In genomic region chr16:83706394-83706793, GRCh38 we compare ENCODE assay signal across 32 cellular contexts.
DNase-seq lines count a peak whose midpoint lies in the region; ATAC-seq, FAIRE-seq and TF ChIP-seq lines count a peak whose summit lies in the region.
"Had no signal": no experiment of that assay in that cellular context is flagged by ENCODE, and none has a peak within 500 bp of the region (broad histone marks: within the 10 kb centered on the region; RNA-seq: fewer than 3 reads in every experiment).

No MANE protein-coding gene starts in this region.

- no peak overlapping the region for H3K4me3 Mint-ChIP-seq in T-helper 2 cell treated with Interferon-gamma antibody and Interleukin-4, amounts not matched to agents 5 μg/mL and 100 μg/mL, for 36 hours
- H3K4me3 Mint-ChIP-seq: activated CD4-positive, alpha-beta T cell treated with anti-CD3 and anti-CD28 coated beads, Interleukin-2, amount 10 ng/mL, durations not matched to agents 7 days and 5 days; activated CD8-positive, alpha-beta memory T cell treated with anti-CD3 and anti-CD28 coated beads, Interleukin-2, amount 10 ng/mL, durations not matched to agents 7 days and 5 days; activated naive CD4-positive, alpha-beta T cell treated with anti-CD3 and anti-CD28 coated beads, Interleukin-2, amount 10 ng/mL, durations not matched to agents 7 days and 5 days; CD4-positive, alpha-beta T cell; central memory CD8-positive, alpha-beta T cell; nephron had no signal

- peaks cover 3% of the 10 kb centered on the region for H4K20me1 ChIP-seq in osteoblast (ENCODE audit: insufficient read depth, low read length)

- H3K9me3 Mint-ChIP-seq in T-helper 2 cell treated with Interferon-gamma antibody and Interleukin-4, amounts not matched to agents 5 μg/mL and 100 μg/mL, for 36 hours, result peaks cover 3% of the 10 kb centered on the region
- H3K9me3 Mint-ChIP-seq: activated CD4-positive, alpha-beta T cell treated with anti-CD3 and anti-CD28 coated beads, Interleukin-2, amount 10 ng/mL, durations not matched to agents 7 days and 5 days; central memory CD8-positive, alpha-beta T cell; nephron had no signal

- in situ Hi-C loops in Caki2 (cut with HindIII; ENCODE audit: low pct_unique_long_range_greater_than_20kb, low sequenced_read_pairs) (no loop called here), transverse colon (cut with MboI; ENCODE audit: low pct_ligation_motif_present in 1 of 4, low pct_unique_long_range_greater_than_20kb in 1 of 4, low sequenced_read_pairs in 3 of 4) (no loop called here)

- peak; percentile 91 for FAIRE-seq in RCC 7860 (lab: Jason Lieb, UNC)
- FAIRE-seq: endothelial cell of umbilical vein, G401.6, H1, pancreas had no signal

- TF ChIP-seq POLR2A in transverse colon (IDR thresholded peaks at IDR 0.05), result no peak

- peak overlapping the region; percentile 74 for H3K27ac ChIP-seq in osteoblast (ENCODE audit: low read depth, low read length)
- no peak overlapping the region for H3K27ac ChIP-seq in transverse colon
- H3K27ac ChIP-seq: heart right ventricle, pancreas, right atrium auricular region, thoracic aorta had no signal

- H3K36me3 Mint-ChIP-seq in T-helper 2 cell treated with Interferon-gamma antibody and Interleukin-4, amounts not matched to agents 5 μg/mL and 100 μg/mL, for 36 hours (ENCODE audit: low read depth), result no peaks in the 10 kb centered on the region
- H3K36me3 Mint-ChIP-seq: activated CD8-positive, alpha-beta memory T cell treated with anti-CD3 and anti-CD28 coated beads, Interleukin-2, amount 10 ng/mL, durations not matched to agents 7 days and 5 days; activated naive CD4-positive, alpha-beta T cell treated with anti-CD3 and anti-CD28 coated beads, Interleukin-2, amount 10 ng/mL, durations not matched to agents 7 days and 5 days had no signal

- no peak overlapping the region for H2AFZ ChIP-seq in osteoblast (ENCODE audit: low read length)

- 85 to 86% methylated on average over 2 to 4 of the region's 4 CpGs for WGBS in transverse colon (ENCODE audit: low coverage in 1 of 2), 2 donors

- no peak for ATAC-seq in GM21390 (IDR thresholded peaks at IDR 0.05; ENCODE audit: unreplicated experiment)
- ATAC-seq: activated CD8-positive, alpha-beta memory T cell treated with anti-CD3 and anti-CD28 coated beads, Interleukin-2, amount 10 ng/mL, durations not matched to agents 7 days and 5 days; heart right ventricle; left ventricle myocardium superior; pancreas had no signal

- TF ChIP-seq CTCF in epithelial cell of proximal tubule (conservative IDR thresholded peaks at IDR 0.05; ENCODE audit: low read depth, low read length) (no peak), osteoblast (IDR thresholded peaks at IDR 0.05; ENCODE audit: extremely low read depth, low read depth, low read length) (no peak), transverse colon (IDR thresholded peaks at IDR 0.05) (no peak)

- no peak overlapping the region for H3K4me2 ChIP-seq in osteoblast (ENCODE audit: insufficient read depth, low read length)
- H3K4me2 ChIP-seq: SK-N-SH had no signal

- intact Hi-C loops in transverse colon (cut with DNase I; ENCODE audit: low total_unique reads), result no loop called here

- H3K4me1 Mint-ChIP-seq in T-helper 2 cell treated with Interferon-gamma antibody and Interleukin-4, amounts not matched to agents 5 μg/mL and 100 μg/mL, for 36 hours (ENCODE audit: low read depth), result peaks cover 2% of the 10 kb centered on the region
- H3K4me1 Mint-ChIP-seq: activated CD4-positive, alpha-beta T cell treated with anti-CD3 and anti-CD28 coated beads, Interleukin-2, amount 10 ng/mL, durations not matched to agents 7 days and 5 days; activated CD8-positive, alpha-beta memory T cell treated with anti-CD3 and anti-CD28 coated beads, Interleukin-2, amount 10 ng/mL, durations not matched to agents 7 days and 5 days; activated naive CD4-positive, alpha-beta T cell treated with anti-CD3 and anti-CD28 coated beads, Interleukin-2, amount 10 ng/mL, durations not matched to agents 7 days and 5 days; central memory CD8-positive, alpha-beta T cell; nephron had no signal

- no peaks in the 10 kb centered on the region for H3K36me3 ChIP-seq in osteoblast (ENCODE audit: insufficient read depth, low read length)
- H3K36me3 ChIP-seq in transverse colon, result no peaks in the 10 kb centered on the region
- H3K36me3 ChIP-seq: heart right ventricle, pancreas, right atrium auricular region, thoracic aorta had no signal

- H3K79me2 ChIP-seq in osteoblast (ENCODE audit: insufficient read depth, low read length), result no peaks in the 10 kb centered on the region

- H3K27me3 ChIP-seq in osteoblast (ENCODE audit: insufficient read depth, low read length) (no peaks in the 10 kb centered on the region), transverse colon (no peaks in the 10 kb centered on the region)
- H3K27me3 ChIP-seq: heart right ventricle, right atrium auricular region had no signal

- no peak for TF ChIP-seq EP300 in transverse colon (IDR thresholded peaks at IDR 0.05; ENCODE audit: low read depth)

- H3K27ac Mint-ChIP-seq in T-helper 2 cell treated with Interferon-gamma antibody and Interleukin-4, amounts not matched to agents 5 μg/mL and 100 μg/mL, for 36 hours, result no peak overlapping the region
- H3K27ac Mint-ChIP-seq: activated CD4-positive, alpha-beta T cell treated with anti-CD3 and anti-CD28 coated beads, Interleukin-2, amount 10 ng/mL, durations not matched to agents 7 days and 5 days; activated CD8-positive, alpha-beta memory T cell treated with anti-CD3 and anti-CD28 coated beads, Interleukin-2, amount 10 ng/mL, durations not matched to agents 7 days and 5 days; activated naive CD4-positive, alpha-beta T cell treated with anti-CD3 and anti-CD28 coated beads, Interleukin-2, amount 10 ng/mL, durations not matched to agents 7 days and 5 days; CD4-positive, alpha-beta T cell; nephron had no signal

- H3K9me3 ChIP-seq in osteoblast (ENCODE audit: low read depth, low read length) (no peaks in the 10 kb centered on the region), transverse colon (no peaks in the 10 kb centered on the region)
- H3K9me3 ChIP-seq: heart right ventricle, pancreas, right atrium auricular region, SK-N-SH, thoracic aorta had no signal

- H3K4me1 ChIP-seq in osteoblast (ENCODE audit: insufficient read depth, low read length), result peaks cover 12% of the 10 kb centered on the region
- no peaks in the 10 kb centered on the region for H3K4me1 ChIP-seq in transverse colon
- H3K4me1 ChIP-seq: heart right ventricle, pancreas, right atrium auricular region had no signal

- DNase-seq in Caki2 (ENCODE audit: low read depth) (peak; percentile 41), RCC 7860 (ENCODE audit: low spot score) (peak; percentile 93), epithelial cell of proximal tubule (ENCODE audit: low read depth) (peak; percentile 97), osteoblast (ENCODE audit: insufficient read length, low spot score, missing footprints) (no peak), transverse colon (no peak), islet precursor cell (no peak)
- DNase-seq in T-helper 2 cell treated with Interferon-gamma antibody and Interleukin-4, amounts not matched to agents 5 μg/mL and 100 μg/mL, for 36 hours (ENCODE audit: low spot score), result no peak
- DNase-seq: activated CD4-positive, alpha-beta T cell treated with anti-CD3 and anti-CD28 coated beads, Interleukin-2, amount 10 ng/mL, durations not matched to agents 7 days and 5 days; activated CD8-positive, alpha-beta memory T cell treated with anti-CD3 and anti-CD28 coated beads, Interleukin-2, amount 10 ng/mL, durations not matched to agents 7 days and 5 days; activated naive CD4-positive, alpha-beta T cell treated with anti-CD3 and anti-CD28 coated beads, Interleukin-2, amount 10 ng/mL, durations not matched to agents 7 days and 5 days; amygdala; CD4-positive, alpha-beta T cell; DMS 273 treated with DMSO at 0.1 percent for 48 hours; heart right ventricle; left ventricle myocardium superior; NCI-H1105 treated with DMSO at 0.1 percent for 48 hours; NCI-H2029 treated with DMSO at 0.1 percent for 48 hours; NCI-H226; NCI-H748 treated with DMSO at 0.1 percent for 48 hours; pancreas; SK-N-SH; stimulated activated CD4-positive, alpha-beta T cell treated with anti-CD3 and anti-CD28 coated beads, Interleukin-12 subunit alpha, Interleukin-12 subunit beta, amount 100 ng/mL, for 4 hours; stimulated activated CD4-positive, alpha-beta T cell treated with anti-CD3 and anti-CD28 coated beads, Interleukin-4, amount 100 ng/mL, for 4 hours; stimulated activated naive CD4-positive, alpha-beta T cell had no signal

- no peaks in the 10 kb centered on the region for H3K27me3 Mint-ChIP-seq in T-helper 2 cell treated with Interferon-gamma antibody and Interleukin-4, amounts not matched to agents 5 μg/mL and 100 μg/mL, for 36 hours (ENCODE audit: low read depth)
- H3K27me3 Mint-ChIP-seq: activated CD8-positive, alpha-beta memory T cell treated with anti-CD3 and anti-CD28 coated beads, Interleukin-2, amount 10 ng/mL, durations not matched to agents 7 days and 5 days; activated naive CD4-positive, alpha-beta T cell treated with anti-CD3 and anti-CD28 coated beads, Interleukin-2, amount 10 ng/mL, durations not matched to agents 7 days and 5 days had no signal

- H3K4me3 ChIP-seq in epithelial cell of proximal tubule (ENCODE audit: low read depth, low read length) (no peak overlapping the region), osteoblast (ENCODE audit: insufficient read depth, low read length) (peak overlapping the region; percentile 15), transverse colon (no peak overlapping the region)
- H3K4me3 ChIP-seq: heart right ventricle, pancreas, right atrium auricular region, thoracic aorta had no signal

Comparison
In these comparisons a context has a peak if more than half of its experiments do, and no peak if none do; other contexts are left out.
1. DNase-seq: peak in Caki2 (single experiment), RCC 7860 (single experiment) and epithelial cell of proximal tubule (single experiment); none in osteoblast (single experiment), T-helper 2 cell treated with Interferon-gamma antibody and Interleukin-4, amounts not matched to agents 5 μg/mL and 100 μg/mL, for 36 hours (single experiment), transverse colon (single experiment) and islet precursor cell (single experiment).